Comparison of ENCODE assay signal across 20 cellular contexts in genomic region chr5:172894767-172895166, GRCh38.
DNase-seq lines count a peak whose midpoint lies in the region; ATAC-seq and TF ChIP-seq lines count a peak whose summit lies in the region.
"Had no signal": no experiment of that assay in that cellular context is flagged by ENCODE, and none has a peak within 500 bp of the region (broad histone marks: within the 10 kb centered on the region; RNA-seq: fewer than 3 reads in every experiment).

No MANE protein-coding gene starts in this region.

- H4K12ac ChIP-seq in trophoblast cell (ENCODE audit: low read depth, low read length), result no peak overlapping the region

- no peak overlapping the region for H3K4ac ChIP-seq in trophoblast cell (ENCODE audit: low read depth, low read length)

- no peak overlapping the region for H4K91ac ChIP-seq in trophoblast cell (ENCODE audit: low read depth, low read length)

- H3K4me2 ChIP-seq in fibroblast of lung (ENCODE audit: extremely low read depth, insufficient read depth, low read length), result no peak overlapping the region
- H3K4me2 ChIP-seq in trophoblast cell (ENCODE audit: low read length), result no peak overlapping the region

- in situ Hi-C loops in Panc1 (cut with HindIII; ENCODE audit: low pct_unique_long_range_greater_than_20kb, low sequenced_read_pairs), result no loop called here

- no peak overlapping the region for H3K18ac ChIP-seq in trophoblast cell (ENCODE audit: low read length)

- H3K9ac ChIP-seq in fibroblast of lung (ENCODE audit: insufficient read depth, low read length) (no peak overlapping the region), trophoblast cell (ENCODE audit: low read length) (no peak overlapping the region)

- CTCF ChIA-PET in Panc1 (lab: Charles Lee), result no interaction called here

- WGBS in trophoblast cell (ENCODE audit: extremely low coverage, insufficient coverage, insufficient read length), result no CpG with 5 or more reads among the region's 6 CpGs

- H3K27ac ChIP-seq in Panc1 (ENCODE audit: low read length) (peak overlapping the region; percentile 37; the same call in 1 of the 2 replicates), fibroblast of lung (ENCODE audit: insufficient read depth, low read length) (peak overlapping the region; percentile 35), trophoblast cell (ENCODE audit: low read depth, low read length) (no peak overlapping the region), tibial artery (peak overlapping the region; percentile 92 to 96)
- H3K27ac ChIP-seq: cardiac muscle cell, colonic mucosa, SK-N-MC had no signal

- peaks cover 4% of the 10 kb centered on the region for H3K79me2 ChIP-seq in fibroblast of lung (ENCODE audit: control insufficient read depth, insufficient read depth, low read length)
- H3K79me2 ChIP-seq in trophoblast cell (ENCODE audit: control insufficient read depth, insufficient read depth, low read length, poor library complexity), result peaks cover 2% of the 10 kb centered on the region

- H2BK5ac ChIP-seq in trophoblast cell (ENCODE audit: low read depth, low read length, poor library complexity), result no peak overlapping the region

- H4K20me1 ChIP-seq in fibroblast of lung (ENCODE audit: control insufficient read depth, extremely low read depth, insufficient read depth, low read length), result no peaks in the 10 kb centered on the region

- peaks cover 5% of the 10 kb centered on the region; the same call in 1 of the 2 replicates for H3K36me3 ChIP-seq in Panc1 (ENCODE audit: control insufficient read depth, insufficient read depth, low read length)
- peaks cover 5% of the 10 kb centered on the region for H3K36me3 ChIP-seq in fibroblast of lung (ENCODE audit: control insufficient read depth, insufficient read depth, low read length)
- peaks cover 3 to 5% of the 10 kb centered on the region in 2 experiments for H3K36me3 ChIP-seq in trophoblast cell (ENCODE audit: control insufficient read depth in 1 of 2, insufficient read depth in 2 of 2, low read length in 2 of 2)
- H3K36me3 ChIP-seq in tibial artery, result peaks cover 0 to 23% (median 0%) of the 10 kb centered on the region in 3 donors

- H3K27me3 ChIP-seq in Panc1 (ENCODE audit: control insufficient read depth, insufficient read depth, low read length), result no peaks in the 10 kb centered on the region
- no peaks in the 10 kb centered on the region for H3K27me3 ChIP-seq in fibroblast of lung (ENCODE audit: control insufficient read depth, insufficient read depth, low read length)
- no peaks in the 10 kb centered on the region for H3K27me3 ChIP-seq in trophoblast cell (ENCODE audit: insufficient read depth, low read length)
- no peaks in the 10 kb centered on the region for H3K27me3 ChIP-seq in tibial artery
- H3K27me3 ChIP-seq: cardiac muscle cell, colonic mucosa had no signal

- H3K14ac ChIP-seq in trophoblast cell (ENCODE audit: low read length), result no peak overlapping the region

- H4K8ac ChIP-seq in trophoblast cell (ENCODE audit: low read depth, low read length), result no peak overlapping the region

- POLR2A ChIA-PET in Panc1 (lab: Charles Lee), result no interaction called here

- H3K79me1 ChIP-seq in trophoblast cell (ENCODE audit: low read length), result peaks cover 3% of the 10 kb centered on the region

- no peak overlapping the region for H3K23ac ChIP-seq in trophoblast cell (ENCODE audit: low read length)

- ATAC-seq in Panc1 (no peak), GM19328 (IDR thresholded peaks at IDR 0.05; ENCODE audit: unreplicated experiment) (no peak)
- ATAC-seq: activated CD8-positive, alpha-beta T cell treated with anti-CD3 and anti-CD28 coated beads, Interleukin-2, amount 10 ng/mL, durations not matched to agents 7 days and 5 days; stimulated activated naive CD8-positive, alpha-beta T cell treated with anti-CD3 and anti-CD28 coated beads, Interleukin-15, amount 100 ng/mL, for 72 hours had no signal

- intact Hi-C loops in Panc1 (cut with micrococcal nuclease; ENCODE audit: unreplicated experiment), result no loop called here
- intact Hi-C loops in tibial artery (cut with DNase I; ENCODE audit: low total_unique reads), result no loop called here

- BruUV-seq in Panc1 (replicated peaks; lab: Mats Ljungman, UMichigan), result no TSS peak

- H2AK5ac ChIP-seq in trophoblast cell (ENCODE audit: low read length), result peak overlapping the region; percentile 23

- H3K4me3 ChIP-seq in Panc1 (ENCODE audit: low read depth in 2 of 2, low read length in 2 of 2) (no peak overlapping the region), fibroblast of lung (replicated peaks in 1 of 4; ENCODE audit: control extremely low read depth in 1 of 4, insufficient read depth in 1 of 4, low read depth in 3 of 4, low read length in 4 of 4) (no peak overlapping the region), trophoblast cell (ENCODE audit: low read depth, low read length) (no peak overlapping the region), tibial artery (no peak overlapping the region)
- H3K4me3 ChIP-seq: cardiac muscle cell, colonic mucosa, SK-N-MC had no signal

- no peak for DNase-seq in Panc1 (ENCODE audit: low read depth, low spot score)
- no peak for DNase-seq in fibroblast of lung (ENCODE audit: low read depth in 2 of 2)
- DNase-seq in trophoblast cell, result no peak
- DNase-seq in tibial artery, result no peak
- DNase-seq in effector CD8-positive, alpha-beta T cell (lab: John Stamatoyannopoulos, UW), result no peak
- DNase-seq in NCI-H526 (lab: John Stamatoyannopoulos, UW), result no peak
- DNase-seq in DMS53 (lab: John Stamatoyannopoulos, UW), result no peak
- DNase-seq: activated CD4-positive, CD25-positive, alpha-beta regulatory T cell treated with anti-CD3 and anti-CD28 coated beads, Interleukin-2, amount 50 U/mL, for 72 hours; activated CD8-positive, alpha-beta T cell treated with anti-CD3 and anti-CD28 coated beads, Interleukin-2, amount 10 ng/mL, durations not matched to agents 7 days and 5 days; anterior cingulate cortex; colonic mucosa; endodermal cell; KBM-7; MM.1S; NCI-H82; RPMI8226; stimulated activated naive CD8-positive, alpha-beta T cell treated with anti-CD3 and anti-CD28 coated beads, Interleukin-15, amount 100 ng/mL, for 72 hours had no signal

- no peak overlapping the region for H2BK12ac ChIP-seq in trophoblast cell (ENCODE audit: low read length)

- H3K4me1 ChIP-seq in Panc1 (ENCODE audit: control insufficient read depth, insufficient read depth, low read length), result peaks cover 26% of the 10 kb centered on the region
- peaks cover 27% of the 10 kb centered on the region for H3K4me1 ChIP-seq in fibroblast of lung (ENCODE audit: control insufficient read depth, extremely low read depth, insufficient read depth, low read length)
- peaks cover 17 to 26% of the 10 kb centered on the region in 2 experiments for H3K4me1 ChIP-seq in trophoblast cell (ENCODE audit: control insufficient read depth in 1 of 2, insufficient read depth in 2 of 2, low read length in 2 of 2)
- peaks cover 0 to 66% (median 44%) of the 10 kb centered on the region in 4 donors for H3K4me1 ChIP-seq in tibial artery
- H3K4me1 ChIP-seq: colonic mucosa had no signal

- H2AFZ ChIP-seq in fibroblast of lung (ENCODE audit: low read length) (no peak overlapping the region), trophoblast cell (ENCODE audit: insufficient read depth, low read length, poor library complexity) (no peak overlapping the region)

- no peak for TF ChIP-seq CTCF in Panc1 (IDR thresholded peaks at IDR 0.05)
- no peak for TF ChIP-seq CTCF in fibroblast of lung (conservative IDR thresholded peaks at IDR 0.05 in 1 of 2, IDR thresholded peaks at IDR 0.05 in 1 of 2; ENCODE audit: low read depth in 1 of 2, low read length in 2 of 2)
- no peak for TF ChIP-seq CTCF in tibial artery (IDR thresholded peaks at IDR 0.05)

- H3K9me3 ChIP-seq in Panc1 (ENCODE audit: control insufficient read depth, insufficient read depth, low read depth, low read length) (no peaks in the 10 kb centered on the region), fibroblast of lung (ENCODE audit: control insufficient read depth, insufficient read depth, low read depth, low read length) (no peaks in the 10 kb centered on the region), trophoblast cell (ENCODE audit: insufficient read depth, low read depth, low read length) (peaks cover 2% of the 10 kb centered on the region), tibial artery (no peaks in the 10 kb centered on the region)
- H3K9me3 ChIP-seq: colonic mucosa had no signal

- no peak overlapping the region for H2BK120ac ChIP-seq in trophoblast cell (ENCODE audit: insufficient read depth, low read length, poor library complexity)
